Comparison of ENCODE assay signal across 8 cellular contexts in the genomic region with DNA sequence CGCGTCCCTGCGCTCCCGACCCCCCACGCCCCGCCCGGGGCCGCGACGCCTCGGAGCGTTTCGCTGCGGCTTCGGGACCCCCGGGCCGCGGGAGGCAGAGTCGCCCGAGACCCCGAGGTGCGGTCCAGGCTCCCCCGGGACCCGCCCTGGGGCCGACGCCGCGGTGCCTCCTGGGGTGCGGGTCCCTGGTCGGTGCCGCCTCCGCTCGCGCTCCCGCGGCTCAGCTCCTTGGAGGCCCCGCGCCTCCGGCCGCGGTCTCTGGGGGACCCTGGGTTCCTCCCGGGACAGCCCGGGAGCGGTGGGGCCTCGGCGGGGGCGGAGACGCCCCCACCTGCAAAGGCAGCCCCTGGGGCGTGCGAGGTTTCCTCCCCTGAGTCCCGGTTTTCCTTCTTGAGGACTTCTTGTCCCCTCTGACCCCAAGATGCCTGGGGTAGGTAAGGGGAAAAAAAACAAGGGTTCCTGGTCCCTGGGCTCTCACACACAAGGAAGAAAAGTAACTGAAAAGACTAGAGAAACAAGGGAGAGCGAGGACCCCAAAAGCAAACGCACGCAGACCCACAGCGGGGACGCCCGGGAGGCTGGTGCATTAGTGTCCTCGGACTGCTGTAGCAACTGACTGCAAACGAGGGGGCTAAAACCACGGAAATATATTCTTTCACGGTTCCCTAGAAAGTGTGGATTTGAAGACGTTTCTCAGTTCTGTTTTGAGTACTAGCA. TPM values are rescaled to one million over a fixed set of nuclear protein-coding genes. Genes with fewer than 3 reads are reported as not detected.
DNase-seq lines count a peak whose midpoint lies in the region; ATAC-seq, FAIRE-seq and TF ChIP-seq lines count a peak whose summit lies in the region.

No MANE protein-coding gene starts in this region.

- intact Hi-C loops in left lung (cut with DNase I): no loop called here

- DNase-seq in GM10248 (ENCODE audit: extremely low spot score) (peak; percentile 28), astrocyte (ENCODE audit: low read depth) (no peak), left lung (peak in 1 of 2 donors; percentile 82), tibial nerve (ENCODE audit: low spot score in 2 of 2) (no peak), kidney tubule cell (ENCODE audit: low spot score) (no peak), NCI-H69 (lab: John Stamatoyannopoulos, UW) (no peak), Ammon's horn (ENCODE audit: low spot score) (no peak)

- FAIRE-seq in astrocyte (lab: Jason Lieb, UNC): no peak

- peaks cover 34% of the 10 kb centered on the region for H3K9me3 Mint-ChIP-seq in astrocyte (ENCODE audit: unreplicated experiment)

- peak overlapping the region; percentile 86 for H3K4me3 Mint-ChIP-seq in astrocyte (ENCODE audit: unreplicated experiment)

- POLR2A ChIA-PET in GM10248 (lab: Yijun Ruan, JAX): interaction anchor here (1.1 kb wide), 1 partner anchor 365 kb away, joined by 3 read pairs; no protein-coding TSS in a partner anchor

- peaks cover 41% of the 10 kb centered on the region for H3K79me2 ChIP-seq in astrocyte (ENCODE audit: insufficient read depth, low read length)

- H3K36me3 ChIP-seq in astrocyte (ENCODE audit: insufficient read depth, low read length) (no peaks in the 10 kb centered on the region), left lung (peaks cover 0 to 11% of the 10 kb centered on the region in 2 donors), tibial nerve (peaks cover 0 to 46% (median 0%) of the 10 kb centered on the region in 3 donors)

- peaks cover 5% of the 10 kb centered on the region for H3K4me1 Mint-ChIP-seq in astrocyte (ENCODE audit: low read depth, unreplicated experiment)

- peaks cover 19% of the 10 kb centered on the region for H4K20me1 ChIP-seq in astrocyte (ENCODE audit: insufficient read depth, low read length)

- peak overlapping the region; percentile 92 for H2AFZ ChIP-seq in astrocyte (ENCODE audit: low read depth, low read length)

- TF ChIP-seq POLR2A in tibial nerve (IDR thresholded peaks at IDR 0.05): no peak

- peak overlapping the region; percentile 86 for H3K9ac ChIP-seq in astrocyte (ENCODE audit: low read length)

- H3K36me3 Mint-ChIP-seq in astrocyte (ENCODE audit: low read depth, unreplicated experiment): peaks cover 40% of the 10 kb centered on the region

- WGBS in tibial nerve, 2 donors: 5 to 7% methylated on average over 19 to 23 of the region's 62 CpGs

- H3K27ac ChIP-seq in astrocyte (ENCODE audit: low read depth, low read length) (no peak overlapping the region), left lung (peak overlapping the region in 1 of 2 donors; percentile 90), tibial nerve (peak overlapping the region; percentile 36 to 89 (median 64))

- no peaks in the 10 kb centered on the region for H3K27me3 ChIP-seq in astrocyte (ENCODE audit: insufficient read depth, low read length)
- H3K27me3 ChIP-seq in left lung: no peaks in the 10 kb centered on the region
- no peaks in the 10 kb centered on the region for H3K27me3 ChIP-seq in tibial nerve

- H3K9me3 ChIP-seq in astrocyte (ENCODE audit: insufficient read depth, low read depth, low read length): peaks cover 6% of the 10 kb centered on the region
- H3K9me3 ChIP-seq in left lung: peaks cover 0 to 36% of the 10 kb centered on the region in 2 donors
- H3K9me3 ChIP-seq in tibial nerve: peaks cover 0 to 61% (median 3%) of the 10 kb centered on the region in 4 donors

- H3K27ac Mint-ChIP-seq in astrocyte (ENCODE audit: unreplicated experiment): no peak overlapping the region

- no peak for TF ChIP-seq EP300 in tibial nerve (IDR thresholded peaks at IDR 0.05)

- H3K4me3 ChIP-seq in astrocyte (ENCODE audit: insufficient read depth, low read depth, low read length) (peak overlapping the region; percentile 65), left lung (peak overlapping the region; percentile 72 to 74), tibial nerve (peak overlapping the region; percentile 70 to 96 (median 85))

- ATAC-seq in HG03039 (IDR thresholded peaks at IDR 0.05; ENCODE audit: unreplicated experiment) (peak; percentile 6), left lung (no peak)

- CTCF ChIA-PET in GM10248 (lab: Yijun Ruan, JAX): interaction anchor here (1.0 to 2.3 kb wide), 7 partner anchors 9 to 182 kb away, joined by 3 to 11 read pairs (median 4); no protein-coding TSS in a partner anchor

- H3K4me2 ChIP-seq in astrocyte (ENCODE audit: low read length): peak overlapping the region; percentile 92

- H3K27me3 Mint-ChIP-seq in astrocyte (ENCODE audit: low read depth, unreplicated experiment): no peaks in the 10 kb centered on the region

- peaks cover 8% of the 10 kb centered on the region for H3K4me1 ChIP-seq in astrocyte (ENCODE audit: insufficient read depth, low read length)
- peaks cover 6 to 19% of the 10 kb centered on the region in 2 donors for H3K4me1 ChIP-seq in left lung
- H3K4me1 ChIP-seq in tibial nerve: peaks cover 0 to 14% (median 10%) of the 10 kb centered on the region in 4 donors

- TF ChIP-seq CTCF in GM10248 (IDR thresholded peaks at IDR 0.05; ENCODE audit: control extremely low read depth, extremely low read depth, low read depth, missing control alignments) (no peak), astrocyte (IDR thresholded peaks at IDR 0.05; ENCODE audit: insufficient read depth, low read depth, low read length) (no peak), left lung (IDR thresholded peaks at IDR 0.05) (no peak), tibial nerve (IDR thresholded peaks at IDR 0.05) (no peak)

RNA-seq across cellular contexts. Expression of gene ZNF555, which starts 0.7 kb away (rescaled TPM):
- total RNA-seq in astrocyte: 6.0 and 8.8 TPM in 2 replicates
- total RNA-seq in left lung: 1 to 10 TPM; 6.2 to 6.6 TPM
- total RNA-seq in tibial nerve: 10 to 100 TPM in 1 of 4 donors, 1 to 10 TPM in 3; 5.7 to 11.4 (median 6.6) TPM

RNA-seq across cellular contexts. Expression of gene ZNF554, which starts 22.3 kb away (rescaled TPM):
- total RNA-seq in astrocyte: 3.1 and 3.6 TPM in 2 replicates
- 1 to 10 TPM; 2.1 to 4.1 TPM for total RNA-seq in left lung
- total RNA-seq in tibial nerve: 1 to 10 TPM; 4.4 to 9.0 (median 6.7) TPM

RNA-seq across cellular contexts. Expression of gene ZNF556, which starts 25.1 kb away (rescaled TPM):
- total RNA-seq in astrocyte (not detected in 2 replicates), left lung (not detected), tibial nerve (1 to 10 TPM in 1 of 4 donors, under 1 TPM in 3; under 0.01 to 1.3 (median 0.59) TPM)

RNA-seq across cellular contexts. Expression of gene THOP1, which starts 56.7 kb away (rescaled TPM):
- 60.3 and 73.4 TPM in 2 replicates for total RNA-seq in astrocyte
- 10 to 100 TPM; 46.3 to 65.3 TPM for total RNA-seq in left lung
- total RNA-seq in tibial nerve: 10 to 100 TPM; 35.8 to 91.8 (median 42.9) TPM

RNA-seq across cellular contexts. Expression of gene ZNF57, which starts 58.7 kb away (rescaled TPM):
- total RNA-seq in astrocyte: not detected in 2 replicates
- total RNA-seq in left lung: 1 to 10 TPM; 5.7 to 6.6 TPM
- total RNA-seq in tibial nerve: 1 to 10 TPM; 2.7 to 4.2 (median 3.2) TPM
